In the genomic region with DNA sequence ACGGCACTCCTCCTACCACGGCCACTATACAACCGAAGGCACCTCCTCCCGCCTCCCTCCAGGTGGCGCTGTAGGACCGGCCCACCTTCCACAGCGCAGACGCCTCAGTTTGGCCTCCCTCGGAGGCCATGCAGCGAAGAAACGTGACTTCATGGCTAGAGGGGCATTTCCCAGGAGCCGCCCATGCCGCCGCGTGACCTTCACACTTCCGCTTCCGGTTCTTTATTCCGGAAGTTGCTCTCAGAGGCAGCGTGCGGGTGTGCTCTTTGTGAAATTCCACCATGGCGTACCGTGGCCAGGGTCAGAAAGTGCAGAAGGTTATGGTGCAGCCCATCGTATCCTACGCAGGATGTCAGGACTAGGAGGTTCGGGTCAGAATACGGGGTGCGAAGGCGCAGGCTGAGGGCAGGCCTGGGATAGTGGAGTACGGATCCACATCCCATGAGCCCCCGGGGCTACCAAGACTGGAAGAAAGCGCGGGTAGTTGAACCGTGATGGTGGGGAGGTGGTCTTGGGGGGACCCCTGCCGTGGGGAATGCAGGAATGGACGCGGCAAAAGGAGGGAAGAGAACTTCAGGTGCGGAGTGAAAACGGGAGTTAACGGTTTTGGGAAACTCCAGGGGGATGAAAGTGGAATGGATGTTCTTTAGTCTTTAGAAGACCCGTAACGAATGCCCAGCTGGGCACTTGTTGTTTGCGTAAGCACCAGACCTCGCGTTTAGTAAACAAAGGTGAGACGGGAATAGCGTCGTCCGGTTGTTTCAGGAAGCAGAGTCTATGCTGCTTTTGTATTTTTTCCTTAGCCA, we compare ENCODE assay signal across 8 cellular contexts. TPM values are rescaled to one million over a fixed set of nuclear protein-coding genes. Genes with fewer than 3 reads are reported as not detected.
DNase-seq lines count a peak whose midpoint lies in the region; ATAC-seq and TF ChIP-seq lines count a peak whose summit lies in the region.

A gene (plus strand): TSS at position 221 of the 806 bp plus-strand sequence. CDS start 61 bp downstream, at position 282.

- H3K27me3 ChIP-seq in GM23338 (ENCODE audit: insufficient read depth), result no peaks in the 10 kb centered on the region
- H3K27me3 ChIP-seq in naive thymus-derived CD4-positive, alpha-beta T cell (ENCODE audit: control insufficient read depth in 2 of 2, insufficient read depth in 2 of 2, low read length in 2 of 2), result no peaks in the 10 kb centered on the region

- H4K20me1 ChIP-seq in GM23338 (replicated peaks; ENCODE audit: insufficient read depth), result peaks cover 10% of the 10 kb centered on the region; the same call in 1 of the 2 replicates

- H3K4me2 ChIP-seq in GM23338, result peak within 1 kb of the TSS; percentile 93

- H3K9me3 Mint-ChIP-seq in GM23338, result no peaks in the 10 kb centered on the region
- H3K9me3 Mint-ChIP-seq in activated T-helper 1 cell treated with anti-CD3 and anti-CD28 coated beads, Interleukin-12 subunit alpha, Interleukin-12 subunit beta, Interleukin-2, Interleukin-4 antibody, amounts not matched to agents 30 ng/mL and 10 ng/mL and 1 ng/mL, durations not matched to agents 14 hours and 24 hours and 36 hours, result no peaks in the 10 kb centered on the region
- peaks cover 0 to 1% (median 0%) of the 10 kb centered on the region in 11 donors for H3K9me3 Mint-ChIP-seq in naive thymus-derived CD4-positive, alpha-beta T cell
- no peaks in the 10 kb centered on the region for H3K9me3 Mint-ChIP-seq in stimulated activated naive B cell treated with anti-CD40 and anti-IgM and Interleukin-4, amounts not matched to agents 10 μg/mL and 1 μg/mL and 100 μg/mL, for 72 hours

- H2AFZ ChIP-seq in GM23338, result peak within 1 kb of the TSS; percentile 25; the same call in 1 of the 2 replicates

- H3K36me3 Mint-ChIP-seq in GM23338 (ENCODE audit: low read depth), result peaks cover 44% of the 10 kb centered on the region
- H3K36me3 Mint-ChIP-seq in activated T-helper 1 cell treated with anti-CD3 and anti-CD28 coated beads, Interleukin-12 subunit alpha, Interleukin-12 subunit beta, Interleukin-2, Interleukin-4 antibody, amounts not matched to agents 30 ng/mL and 10 ng/mL and 1 ng/mL, durations not matched to agents 14 hours and 24 hours and 36 hours (ENCODE audit: low read depth), result peaks cover 27% of the 10 kb centered on the region
- H3K36me3 Mint-ChIP-seq in naive thymus-derived CD4-positive, alpha-beta T cell, result peaks cover 3 to 22% (median 13%) of the 10 kb centered on the region in 5 donors
- peaks cover 13 to 35% of the 10 kb centered on the region in 2 donors for H3K36me3 Mint-ChIP-seq in stimulated activated naive B cell treated with anti-CD40 and anti-IgM and Interleukin-4, amounts not matched to agents 10 μg/mL and 1 μg/mL and 100 μg/mL, for 72 hours

- peaks cover 8% of the 10 kb centered on the region for H3K27me3 Mint-ChIP-seq in GM23338 (ENCODE audit: insufficient read depth, low read depth, poor library complexity)
- no peaks in the 10 kb centered on the region for H3K27me3 Mint-ChIP-seq in activated T-helper 1 cell treated with anti-CD3 and anti-CD28 coated beads, Interleukin-12 subunit alpha, Interleukin-12 subunit beta, Interleukin-2, Interleukin-4 antibody, amounts not matched to agents 30 ng/mL and 10 ng/mL and 1 ng/mL, durations not matched to agents 14 hours and 24 hours and 36 hours (ENCODE audit: insufficient read depth)
- H3K27me3 Mint-ChIP-seq in naive thymus-derived CD4-positive, alpha-beta T cell, result no peaks in the 10 kb centered on the region
- H3K27me3 Mint-ChIP-seq in stimulated activated naive B cell treated with anti-CD40 and anti-IgM and Interleukin-4, amounts not matched to agents 10 μg/mL and 1 μg/mL and 100 μg/mL, for 72 hours, result no peaks in the 10 kb centered on the region

- H3K4me1 Mint-ChIP-seq in GM23338, result peaks cover 5% of the 10 kb centered on the region; the same call in 2 of the 3 replicates
- peaks cover 25% of the 10 kb centered on the region for H3K4me1 Mint-ChIP-seq in activated T-helper 1 cell treated with anti-CD3 and anti-CD28 coated beads, Interleukin-12 subunit alpha, Interleukin-12 subunit beta, Interleukin-2, Interleukin-4 antibody, amounts not matched to agents 30 ng/mL and 10 ng/mL and 1 ng/mL, durations not matched to agents 14 hours and 24 hours and 36 hours (ENCODE audit: low read depth)
- H3K4me1 Mint-ChIP-seq in naive thymus-derived CD4-positive, alpha-beta T cell, result peaks cover 11 to 34% (median 23%) of the 10 kb centered on the region in 7 donors
- peaks cover 9 to 17% of the 10 kb centered on the region in 2 donors for H3K4me1 Mint-ChIP-seq in stimulated activated naive B cell treated with anti-CD40 and anti-IgM and Interleukin-4, amounts not matched to agents 10 μg/mL and 1 μg/mL and 100 μg/mL, for 72 hours

- ATAC-seq in GM23338, result peak; percentile 95
- ATAC-seq in naive thymus-derived CD4-positive, alpha-beta T cell, result peak; percentile 100
- peak; percentile 97 for ATAC-seq in stimulated activated naive B cell treated with anti-CD40 and anti-IgM and Interleukin-4, amounts not matched to agents 10 μg/mL and 1 μg/mL and 100 μg/mL, for 72 hours (replicated peaks)

- H3K9me3 ChIP-seq in naive thymus-derived CD4-positive, alpha-beta T cell (ENCODE audit: control insufficient read depth in 2 of 3, low read length in 3 of 3), result no peaks in the 10 kb centered on the region

- H3K4me3 ChIP-seq in GM23338, result peak within 1 kb of the TSS; percentile 72
- H3K4me3 ChIP-seq in naive thymus-derived CD4-positive, alpha-beta T cell (ENCODE audit: low read length), result peak within 1 kb of the TSS; percentile 82

- peak within 1 kb of the TSS; percentile 94 for H3K27ac ChIP-seq in GM23338 (ENCODE audit: low read depth)
- peak within 1 kb of the TSS; percentile 89 for H3K27ac ChIP-seq in naive thymus-derived CD4-positive, alpha-beta T cell (ENCODE audit: low read depth, low read length)

- TF ChIP-seq CTCF in GM23338 (conservative IDR thresholded peaks at IDR 0.05; ENCODE audit: low read depth in 2 of 2), result peak; percentile 89 to 99

- peaks cover 5% of the 10 kb centered on the region for H3K4me1 ChIP-seq in GM23338 (ENCODE audit: insufficient read depth)
- peaks cover 10 to 13% of the 10 kb centered on the region in 2 donors for H3K4me1 ChIP-seq in naive thymus-derived CD4-positive, alpha-beta T cell (ENCODE audit: control insufficient read depth in 2 of 2, insufficient read depth in 2 of 2, low read length in 2 of 2)

- H3K27ac Mint-ChIP-seq in GM23338, result peak within 1 kb of the TSS; percentile 99
- H3K27ac Mint-ChIP-seq in activated T-helper 1 cell treated with anti-CD3 and anti-CD28 coated beads, Interleukin-12 subunit alpha, Interleukin-12 subunit beta, Interleukin-2, Interleukin-4 antibody, amounts not matched to agents 30 ng/mL and 10 ng/mL and 1 ng/mL, durations not matched to agents 14 hours and 24 hours and 36 hours, result peak within 1 kb of the TSS; percentile 98
- H3K27ac Mint-ChIP-seq in naive thymus-derived CD4-positive, alpha-beta T cell, result peak within 1 kb of the TSS; percentile 95 to 100 (median 98)
- peak within 1 kb of the TSS; percentile 96 for H3K27ac Mint-ChIP-seq in stimulated activated naive B cell treated with anti-CD40 and anti-IgM and Interleukin-4, amounts not matched to agents 10 μg/mL and 1 μg/mL and 100 μg/mL, for 72 hours

- DNase-seq in EL (peak; percentile 98), GM23338 (ENCODE audit: low spot score) (peak; percentile 99), LHCN-M2 (ENCODE audit: low read depth) (peak; percentile 98), RPMI7951 (ENCODE audit: low read depth) (peak; percentile 97), fibroblast of gingiva (ENCODE audit: low read depth) (peak; percentile 97)
- DNase-seq in activated T-helper 1 cell treated with anti-CD3 and anti-CD28 coated beads, Interleukin-12 subunit alpha, Interleukin-12 subunit beta, Interleukin-2, Interleukin-4 antibody, amounts not matched to agents 30 ng/mL and 10 ng/mL and 1 ng/mL, durations not matched to agents 14 hours and 24 hours and 36 hours (ENCODE audit: low spot score), result peak; percentile 96
- peak; percentile 93 to 98 (median 97) for DNase-seq in naive thymus-derived CD4-positive, alpha-beta T cell
- DNase-seq in stimulated activated naive B cell treated with anti-CD40 and anti-IgM and Interleukin-4, amounts not matched to agents 10 μg/mL and 1 μg/mL and 100 μg/mL, for 72 hours, result peak; percentile 95

- intact Hi-C loops in activated T-helper 1 cell treated with anti-CD3 and anti-CD28 coated beads, Interleukin-12 subunit alpha, Interleukin-12 subunit beta, Interleukin-2, Interleukin-4 antibody, amounts not matched to agents 30 ng/mL and 10 ng/mL and 1 ng/mL, durations not matched to agents 14 hours and 24 hours and 36 hours (cut with micrococcal nuclease), result loop anchor here (1.0 to 5.0 kb wide), 10 partner anchors 66 to 655 kb away; a partner anchor contains a TSS
- intact Hi-C loops in naive thymus-derived CD4-positive, alpha-beta T cell (cut with micrococcal nuclease), result loop anchor here (1.0 to 10.0 kb wide), 17 partner anchors 66 to 1351 kb away; a partner anchor contains a TSS

- POLR2A ChIA-PET in naive thymus-derived CD4-positive, alpha-beta T cell (lab: Charles Lee), result interaction anchor here (0.6 to 0.8 kb wide), 3 partner anchors 14 to 52 kb away, joined by 3 to 5 read pairs (median 4); no protein-coding TSS in a partner anchor

- H3K4me3 Mint-ChIP-seq in GM23338, result peak within 1 kb of the TSS; percentile 95
- H3K4me3 Mint-ChIP-seq in activated T-helper 1 cell treated with anti-CD3 and anti-CD28 coated beads, Interleukin-12 subunit alpha, Interleukin-12 subunit beta, Interleukin-2, Interleukin-4 antibody, amounts not matched to agents 30 ng/mL and 10 ng/mL and 1 ng/mL, durations not matched to agents 14 hours and 24 hours and 36 hours, result peak within 1 kb of the TSS; percentile 100
- peak within 1 kb of the TSS; percentile 97 to 100 (median 99) for H3K4me3 Mint-ChIP-seq in naive thymus-derived CD4-positive, alpha-beta T cell
- peak within 1 kb of the TSS; percentile 91 to 93 for H3K4me3 Mint-ChIP-seq in stimulated activated naive B cell treated with anti-CD40 and anti-IgM and Interleukin-4, amounts not matched to agents 10 μg/mL and 1 μg/mL and 100 μg/mL, for 72 hours

- peaks cover 30% of the 10 kb centered on the region for H3K36me3 ChIP-seq in GM23338 (ENCODE audit: insufficient read depth)
- H3K36me3 ChIP-seq in naive thymus-derived CD4-positive, alpha-beta T cell (ENCODE audit: control insufficient read depth in 2 of 3, insufficient read depth in 3 of 3, low read length in 3 of 3), result peaks cover 12 to 28% (median 12%) of the 10 kb centered on the region in 3 experiments

- no peaks in the 10 kb centered on the region for H3K9me2 ChIP-seq in GM23338 (ENCODE audit: insufficient read depth)

- CTCF ChIA-PET in naive thymus-derived CD4-positive, alpha-beta T cell (lab: Charles Lee), result interaction anchor here (0.6 to 2.1 kb wide), 6 partner anchors 10 to 543 kb away, joined by 3 to 16 read pairs (median 3); no protein-coding TSS in a partner anchor

- peaks cover 38% of the 10 kb centered on the region for H3K79me2 ChIP-seq in GM23338 (replicated peaks; ENCODE audit: insufficient read depth)

- H3F3A ChIP-seq in GM23338 (replicated peaks; ENCODE audit: low read depth), result no peaks in the 10 kb centered on the region; the same call in 1 of the 2 replicates

RNA-seq across cellular contexts. Expression of the gene that starts here (rescaled TPM):
- total RNA-seq in GM23338 (2014; rRNA removed; shearing (Covaris generic)), result 99.3 and 105 TPM in 2 replicates
- polyA plus RNA-seq in GM23338 (2016; fragmentation: Nextera tagmentation; extraction: Ambion mirVana), result 885 and 904 TPM in 2 replicates
- total RNA-seq in LHCN-M2 (2014; rRNA removed), result 56.7 and 59.2 TPM in 2 replicates
- 197 TPM for polyA plus RNA-seq in LHCN-M2 (2012)
- total RNA-seq in RPMI7951 (2014; rRNA removed; shearing (Covaris generic)), result 184 and 185 TPM in 2 replicates
- 250 and 270 TPM in 2 replicates for total RNA-seq in activated T-helper 1 cell treated with anti-CD3 and anti-CD28 coated beads, Interleukin-12 subunit alpha, Interleukin-12 subunit beta, Interleukin-2, Interleukin-4 antibody, amounts not matched to agents 30 ng/mL and 10 ng/mL and 1 ng/mL, durations not matched to agents 14 hours and 24 hours and 36 hours
- total RNA-seq in naive thymus-derived CD4-positive, alpha-beta T cell, result 100 to 1,000 TPM in 1 of 5 experiments, 10 to 100 TPM in 4; 54.4 to 156 (median 81.7) TPM
- 100 to 1,000 TPM; 173 to 266 TPM for polyA plus RNA-seq in naive thymus-derived CD4-positive, alpha-beta T cell

Comparison
In these comparisons a context has a peak if more than half of its experiments do, and no peak if none do; other contexts are left out.
1. Peak in every context shown above with its lines: DNase-seq, ATAC-seq, H3K4me3 ChIP-seq and H3K27ac ChIP-seq.